Comparison of ENCODE assay signal across 25 cellular contexts in the genomic region with DNA sequence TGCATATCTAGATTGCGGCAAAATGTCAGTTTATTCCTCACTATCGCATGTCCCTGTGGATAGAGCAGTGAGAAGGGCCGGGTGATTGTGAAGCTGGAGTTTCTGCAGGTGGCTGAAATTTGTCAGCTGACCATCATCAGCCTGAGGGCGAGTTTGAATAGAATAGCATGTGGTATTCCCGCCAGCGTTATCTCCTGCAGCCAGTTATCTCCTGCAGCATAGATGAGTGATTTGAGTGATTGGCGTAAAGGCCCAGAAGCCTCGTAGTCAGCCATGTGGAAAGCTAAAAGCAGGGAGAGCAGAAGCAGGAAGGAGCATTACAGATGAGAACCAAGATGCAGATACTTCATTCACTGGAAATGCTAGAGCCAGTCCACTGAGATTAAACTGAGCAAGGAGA.
DNase-seq lines count a peak whose midpoint lies in the region; ATAC-seq and FAIRE-seq lines count a peak whose summit lies in the region.
"Had no signal": no experiment of that assay in that cellular context is flagged by ENCODE, and none has a peak within 500 bp of the region (broad histone marks: within the 10 kb centered on the region; RNA-seq: fewer than 3 reads in every experiment).

No MANE protein-coding gene starts in this region.

- H3K27ac Mint-ChIP-seq in activated CD8-positive, alpha-beta memory T cell treated with anti-CD3 and anti-CD28 coated beads, Interleukin-2, amount 10 ng/mL, durations not matched to agents 7 days and 5 days: no peak overlapping the region
- H3K27ac Mint-ChIP-seq: activated CD4-positive, alpha-beta T cell treated with anti-CD3 and anti-CD28 coated beads, Interleukin-2, amount 10 ng/mL, durations not matched to agents 7 days and 5 days; activated T-helper 1 cell treated with anti-CD3 and anti-CD28 coated beads, Interleukin-12 subunit alpha, Interleukin-12 subunit beta, Interleukin-2, Interleukin-4 antibody, amounts not matched to agents 30 ng/mL and 10 ng/mL and 1 ng/mL, durations not matched to agents 14 hours and 24 hours and 36 hours had no signal

- H3K4ac ChIP-seq in mesendoderm (ENCODE audit: low read depth, low read length): no peak overlapping the region

- no peak overlapping the region for H3K23ac ChIP-seq in mesendoderm (ENCODE audit: low read length)

- H4K5ac ChIP-seq in mesendoderm (ENCODE audit: low read length): no peak overlapping the region

- no CpG with 5 or more reads among the region's 8 CpGs for whole genome bisulfite sequencing in mesendoderm (ENCODE audit: extremely low coverage, insufficient coverage, low lambda C conversion rate)

- H3K18ac ChIP-seq in mesendoderm (ENCODE audit: low read length): no peak overlapping the region

- peaks cover 2% of the 10 kb centered on the region for H3K4me1 Mint-ChIP-seq in activated CD8-positive, alpha-beta memory T cell treated with anti-CD3 and anti-CD28 coated beads, Interleukin-2, amount 10 ng/mL, durations not matched to agents 7 days and 5 days

- no peak overlapping the region for H3K27ac ChIP-seq in mesendoderm (ENCODE audit: low read depth, low read length)
- H3K27ac ChIP-seq: 22Rv1, ascending aorta, tibial nerve had no signal

- H3K79me1 ChIP-seq in mesendoderm (ENCODE audit: low read length): peaks cover 2% of the 10 kb centered on the region

- H2BK5ac ChIP-seq in mesendoderm (ENCODE audit: low read length): no peak overlapping the region

- no peak overlapping the region for H3K9ac ChIP-seq in mesendoderm (ENCODE audit: low read length)

- no peaks in the 10 kb centered on the region for H3K79me2 ChIP-seq in mesendoderm (ENCODE audit: control insufficient read depth, insufficient read depth, low read length)

- no peak overlapping the region for H2BK15ac ChIP-seq in mesendoderm (replicated peaks; ENCODE audit: low read depth)

- ATAC-seq in activated CD8-positive, alpha-beta memory T cell treated with anti-CD3 and anti-CD28 coated beads, Interleukin-2, amount 10 ng/mL, durations not matched to agents 7 days and 5 days: no peak

- H4K8ac ChIP-seq in mesendoderm (ENCODE audit: low read depth, low read length): no peak overlapping the region

- H3K27me3 Mint-ChIP-seq in activated CD8-positive, alpha-beta memory T cell treated with anti-CD3 and anti-CD28 coated beads, Interleukin-2, amount 10 ng/mL, durations not matched to agents 7 days and 5 days: peaks cover 30% of the 10 kb centered on the region

- H3K36me3 Mint-ChIP-seq in activated CD8-positive, alpha-beta memory T cell treated with anti-CD3 and anti-CD28 coated beads, Interleukin-2, amount 10 ng/mL, durations not matched to agents 7 days and 5 days: peaks cover 5% of the 10 kb centered on the region

- no peaks in the 10 kb centered on the region for H3K4me1 ChIP-seq in mesendoderm (ENCODE audit: control insufficient read depth, low read depth, low read length)

- H3K4me2 ChIP-seq in mesendoderm (ENCODE audit: low read length): no peak overlapping the region

- H3K36me3 ChIP-seq in mesendoderm (ENCODE audit: control insufficient read depth, insufficient read depth, low read length): peaks cover 2% of the 10 kb centered on the region
- H3K36me3 ChIP-seq: HAP-1 had no signal

- no peak for FAIRE-seq in RCC 7860 (lab: Jason Lieb, UNC)
- FAIRE-seq: endometrium, GM19239, kidney had no signal

- CTCF ChIA-PET in activated CD8-positive, alpha-beta memory T cell treated with anti-CD3 and anti-CD28 coated beads, Interleukin-2, amount 10 ng/mL, durations not matched to agents 7 days and 5 days (lab: Charles Lee): interaction anchor here (0.7 kb wide), 1 partner anchor 211 kb away, joined by 3 read pairs; no protein-coding TSS in a partner anchor

- H3K4me3 ChIP-seq in mesendoderm (ENCODE audit: low read length): no peak overlapping the region
- H3K4me3 ChIP-seq: ascending aorta, HAP-1, tibial nerve had no signal

- no peak overlapping the region for H3K56ac ChIP-seq in mesendoderm (ENCODE audit: low read length)

- no peaks in the 10 kb centered on the region for H3K27me3 ChIP-seq in mesendoderm (ENCODE audit: insufficient read depth, low read length, poor library complexity)
- H3K27me3 ChIP-seq: ascending aorta, tibial nerve had no signal

- H2AK5ac ChIP-seq in mesendoderm (ENCODE audit: low read length): no peak overlapping the region

- DNase-seq in DMS53 (lab: John Stamatoyannopoulos, UW): peak; percentile 13
- no peak for DNase-seq in DMS53 treated with DMSO at 0.1 percent for 48 hours (lab: John Stamatoyannopoulos, UW; ENCODE audit: unreplicated experiment)
- peak; percentile 57 for DNase-seq in DMS79 treated with DMSO at 0.1 percent for 48 hours (lab: John Stamatoyannopoulos, UW)
- peak; percentile 14 for DNase-seq in RCC 7860 (ENCODE audit: low spot score)
- peak; percentile 88 for DNase-seq in mesendoderm
- no peak for DNase-seq in activated CD8-positive, alpha-beta memory T cell treated with anti-CD3 and anti-CD28 coated beads, Interleukin-2, amount 10 ng/mL, durations not matched to agents 7 days and 5 days
- DNase-seq in GM03348 (ENCODE audit: low spot score): no peak
- no peak for DNase-seq in CD1c-positive myeloid dendritic cell (ENCODE audit: extremely low spot score)
- DNase-seq: activated CD4-positive, alpha-beta T cell treated with anti-CD3 and anti-CD28 coated beads, Interleukin-2, amount 10 ng/mL, durations not matched to agents 7 days and 5 days; activated naive CD4-positive, alpha-beta T cell treated with anti-CD3 and anti-CD28 coated beads, Interleukin-2, amount 50 U/mL, for 16 hours; dermis blood vessel endothelial cell; Karpas-422; kidney; mammary epithelial cell; MV-4-11; NCI-H2029; NCI-H524; T-helper 9 cell had no signal

- H3K4me3 Mint-ChIP-seq in activated CD8-positive, alpha-beta memory T cell treated with anti-CD3 and anti-CD28 coated beads, Interleukin-2, amount 10 ng/mL, durations not matched to agents 7 days and 5 days: no peak overlapping the region
- H3K4me3 Mint-ChIP-seq: activated CD4-positive, alpha-beta T cell treated with anti-CD3 and anti-CD28 coated beads, Interleukin-2, amount 10 ng/mL, durations not matched to agents 7 days and 5 days; activated T-helper 1 cell treated with anti-CD3 and anti-CD28 coated beads, Interleukin-12 subunit alpha, Interleukin-12 subunit beta, Interleukin-2, Interleukin-4 antibody, amounts not matched to agents 30 ng/mL and 10 ng/mL and 1 ng/mL, durations not matched to agents 14 hours and 24 hours and 36 hours had no signal

- no peak overlapping the region for H2BK120ac ChIP-seq in mesendoderm (ENCODE audit: low read depth, low read length)

- H3K9me3 Mint-ChIP-seq in activated CD8-positive, alpha-beta memory T cell treated with anti-CD3 and anti-CD28 coated beads, Interleukin-2, amount 10 ng/mL, durations not matched to agents 7 days and 5 days (ENCODE audit: low read depth): no peaks in the 10 kb centered on the region

Comparison
In these comparisons a context has a peak if more than half of its experiments do, and no peak if none do; other contexts are left out.
1. DNase-seq: peak in DMS53 (single experiment), DMS79 treated with DMSO at 0.1 percent for 48 hours (single experiment), RCC 7860 (single experiment) and mesendoderm (single experiment); none in DMS53 treated with DMSO at 0.1 percent for 48 hours (single experiment), activated CD8-positive, alpha-beta memory T cell treated with anti-CD3 and anti-CD28 coated beads, Interleukin-2, amount 10 ng/mL, durations not matched to agents 7 days and 5 days (single experiment), GM03348 (single experiment) and CD1c-positive myeloid dendritic cell (single experiment).